In the genomic region with DNA sequence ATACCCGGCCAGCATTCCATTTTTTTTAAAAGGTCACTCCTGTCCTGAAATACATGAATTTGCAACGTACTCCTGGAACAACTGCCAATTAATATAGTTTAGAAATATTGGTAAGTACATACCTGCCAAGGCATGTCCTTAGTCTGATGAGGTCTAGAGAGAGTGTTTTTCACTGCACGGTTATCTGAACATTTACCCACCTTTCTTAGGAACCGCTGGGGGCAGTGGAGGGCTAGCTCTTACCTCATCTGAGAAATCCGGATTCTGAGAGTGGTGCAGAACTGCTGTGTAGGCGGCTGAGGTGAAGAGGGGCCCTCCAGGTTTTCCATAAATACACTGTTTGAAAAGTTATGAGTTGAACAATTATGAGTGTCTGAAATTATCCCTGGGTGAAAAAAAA, we compare ENCODE assay signal across 11 cellular contexts.
A peak's percentile ranks its signal among the peaks of the same experiment; 100 is the strongest.
DNase-seq lines count a peak whose midpoint lies in the region; ATAC-seq and TF ChIP-seq lines count a peak whose summit lies in the region.
"Had no signal": no experiment of that assay in that cellular context is flagged by ENCODE, and none has a peak within 500 bp of the region (broad histone marks: within the 10 kb centered on the region; RNA-seq: fewer than 3 reads in every experiment).

No MANE protein-coding gene starts in this region.

- intact Hi-C loops in esophagus muscularis mucosa (cut with DNase I) = no loop called here
- intact Hi-C loops in CD14-positive monocyte (cut with micrococcal nuclease) = no loop called here

- peaks cover 0 to 1% (median 0%) of the 10 kb centered on the region in 7 donors for H3K9me3 Mint-ChIP-seq in CD14-positive monocyte

- H3K27me3 ChIP-seq in esophagus muscularis mucosa = no peaks in the 10 kb centered on the region

- peaks cover 74 to 80% of the 10 kb centered on the region in 2 donors for H3K36me3 Mint-ChIP-seq in CD14-positive monocyte

- no peak for TF ChIP-seq EP300 in esophagus muscularis mucosa (IDR thresholded peaks at IDR 0.05)

- H3K36me3 ChIP-seq in esophagus muscularis mucosa = no peaks in the 10 kb centered on the region

- H3K4me3 ChIP-seq in esophagus muscularis mucosa = no peak overlapping the region

- peaks cover 9% of the 10 kb centered on the region for H3K4me1 Mint-ChIP-seq in CD14-positive monocyte

- no peak overlapping the region for H3K4me3 Mint-ChIP-seq in CD14-positive monocyte

- H3K27ac ChIP-seq in esophagus muscularis mucosa (replicated peaks in 1 of 4) = no peak overlapping the region

- 79% methylated on average over 6 of the region's 6 CpGs for WGBS in esophagus muscularis mucosa

- no peaks in the 10 kb centered on the region for H3K27me3 Mint-ChIP-seq in CD14-positive monocyte (ENCODE audit: low read depth in 3 of 3)

- ATAC-seq in HG02938 (IDR thresholded peaks at IDR 0.05; ENCODE audit: unreplicated experiment) = no peak

- peak overlapping the region in 2 of 7 donors; percentile 15 to 30 for H3K27ac Mint-ChIP-seq in CD14-positive monocyte

- no peak for TF ChIP-seq POLR2A in esophagus muscularis mucosa (IDR thresholded peaks at IDR 0.05; ENCODE audit: low read depth)

- no peak for TF ChIP-seq CTCF in esophagus muscularis mucosa (IDR thresholded peaks at IDR 0.05)
- TF ChIP-seq CTCF in CD14-positive monocyte (IDR thresholded peaks at IDR 0.05) = no peak

- peaks cover 0 to 6% (median 0%) of the 10 kb centered on the region in 4 donors for H3K4me1 ChIP-seq in esophagus muscularis mucosa

- peak; percentile 12 for DNase-seq in stimulated activated CD4-positive, alpha-beta T cell treated with anti-CD3 and anti-CD28 coated beads, Interleukin-15, amount 100 ng/mL, for 24 hours
- DNase-seq in stimulated activated CD4-positive, alpha-beta T cell treated with anti-CD3 and anti-CD28 coated beads, Interleukin-4, amount 100 ng/mL, for 1 hour = no peak
- DNase-seq in OCI-M1 (lab: John Stamatoyannopoulos, UW) (peak; percentile 12), esophagus muscularis mucosa (ENCODE audit: extremely low spot score) (peak; percentile 31), CD14-positive monocyte (ENCODE audit: low spot score) (no peak), DMS153 (lab: John Stamatoyannopoulos, UW) (no peak), SKM-1 treated with dmso at 0.1 percent for 144 hours (lab: John Stamatoyannopoulos, UW; ENCODE audit: unreplicated experiment) (no peak)
- DNase-seq: activated CD4-positive, CD25-positive, alpha-beta regulatory T cell; activated T-cell treated with anti-CD3 and anti-CD28 coated beads, Interleukin-2, amount 50 U/mL, for 48 hours; NCI-H2227 treated with DMSO at 0.1 percent for 48 hours had no signal

- no peaks in the 10 kb centered on the region for H3K9me3 ChIP-seq in esophagus muscularis mucosa

Comparison
In these comparisons a context has a peak if more than half of its experiments do, and no peak if none do; other contexts are left out.
1. DNase-seq: peak in stimulated activated CD4-positive, alpha-beta T cell treated with anti-CD3 and anti-CD28 coated beads, Interleukin-15, amount 100 ng/mL, for 24 hours (single experiment), OCI-M1 (single experiment) and esophagus muscularis mucosa (single experiment); none in stimulated activated CD4-positive, alpha-beta T cell treated with anti-CD3 and anti-CD28 coated beads, Interleukin-4, amount 100 ng/mL, for 1 hour (single experiment), CD14-positive monocyte (single experiment), DMS153 (single experiment) and SKM-1 treated with dmso at 0.1 percent for 144 hours (single experiment).